ENCODE assay signal across 1 cellular context in genomic region chr2:132654968-132655367, GRCh38.
TF ChIP-seq lines count a peak whose summit lies in the region.

No MANE protein-coding gene starts in this region.

TF ChIP-seq in IMR-90, 13 proteins besides CTCF, POLR2A, EP300 and RAD21 (continued from another document):
- TF ChIP-seq CHD1 (IDR thresholded peaks at IDR 0.05; ENCODE audit: low read depth, low read length) (no peak), MXI1 (IDR thresholded peaks at IDR 0.05; ENCODE audit: borderline replicate concordance, low read depth, low read length) (no peak), ELK1 (IDR thresholded peaks at IDR 0.05; ENCODE audit: borderline replicate concordance, low read depth, low read length) (no peak), USF2 (IDR thresholded peaks at IDR 0.05; ENCODE audit: low read depth, low read length) (no peak), FOS (IDR thresholded peaks at IDR 0.05; ENCODE audit: low read depth, low read length) (no peak), MAFK (IDR thresholded peaks at IDR 0.05; ENCODE audit: low read depth, low read length) (no peak), MAZ (IDR thresholded peaks at IDR 0.05; ENCODE audit: borderline replicate concordance, low read depth, low read length) (no peak), BHLHE40 (IDR thresholded peaks at IDR 0.05; ENCODE audit: low read depth, low read length) (no peak), NFE2L2 (IDR thresholded peaks at IDR 0.05; ENCODE audit: low read depth, low read length) (no peak)
